1 cellular context compared by ENCODE assay signal in the genomic region with DNA sequence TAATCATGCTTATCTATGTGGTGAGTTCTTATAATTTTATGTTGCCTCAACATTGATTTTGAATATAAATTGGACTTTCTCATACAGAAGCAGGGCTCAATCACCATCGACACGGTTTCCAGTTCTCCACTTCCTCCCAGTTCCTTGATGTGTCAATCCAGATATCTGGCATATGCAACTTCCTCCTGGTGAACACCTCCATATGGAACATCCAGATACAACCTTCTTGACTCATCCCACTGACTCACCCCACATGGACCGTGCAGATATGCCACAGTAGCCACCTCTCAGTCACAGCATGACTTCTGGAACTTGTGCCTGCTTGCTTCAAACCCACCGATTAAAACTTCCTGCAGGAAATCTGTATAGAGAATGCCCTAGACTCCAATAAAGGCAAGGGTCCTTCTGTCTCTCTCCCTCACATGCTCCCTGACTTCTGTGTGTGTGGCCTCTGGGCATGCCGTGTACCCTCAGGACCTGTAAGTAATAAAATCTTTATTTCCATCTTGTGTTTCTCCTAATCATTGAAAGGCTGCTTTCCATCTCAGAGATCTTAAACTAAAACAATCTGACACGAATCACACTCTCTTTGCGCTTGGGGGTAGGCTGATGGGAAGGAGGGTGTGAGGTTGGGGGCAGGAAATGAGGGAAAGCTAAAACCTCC.
TF ChIP-seq lines count a peak whose summit lies in the region.

No MANE protein-coding gene starts in this region.

TF ChIP-seq in K562, 482 proteins besides CTCF, POLR2A, EP300 and RAD21 (continued from another document and continues in another):
- no peak for TF ChIP-seq TRIM25 (IDR thresholded peaks at IDR 0.05; ENCODE audit: borderline replicate concordance)
- TF ChIP-seq ZC3H11A (IDR thresholded peaks at IDR 0.05; ENCODE audit: low read depth, low read length) = no peak
- TF ChIP-seq NCOR1 (IDR thresholded peaks at IDR 0.05) = peak; percentile 95
- TF ChIP-seq, protein P1, sequence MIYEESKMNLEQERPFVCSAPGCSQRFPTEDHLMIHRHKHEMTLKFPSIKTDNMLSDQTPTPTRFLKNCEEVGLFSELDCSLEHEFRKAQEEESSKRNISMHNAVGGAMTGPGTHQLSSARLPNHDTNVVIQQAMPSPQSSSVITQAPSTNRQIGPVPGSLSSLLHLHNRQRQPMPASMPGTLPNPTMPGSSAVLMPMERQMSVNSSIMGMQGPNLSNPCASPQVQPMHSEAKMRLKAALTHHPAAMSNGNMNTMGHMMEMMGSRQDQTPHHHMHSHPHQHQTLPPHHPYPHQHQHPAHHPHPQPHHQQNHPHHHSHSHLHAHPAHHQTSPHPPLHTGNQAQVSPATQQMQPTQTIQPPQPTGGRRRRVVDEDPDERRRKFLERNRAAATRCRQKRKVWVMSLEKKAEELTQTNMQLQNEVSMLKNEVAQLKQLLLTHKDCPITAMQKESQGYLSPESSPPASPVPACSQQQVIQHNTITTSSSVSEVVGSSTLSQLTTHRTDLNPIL (CRISPR knock-in tag; IDR thresholded peaks at IDR 0.05) = no peak
- no peak for TF ChIP-seq NR2C1 (IDR thresholded peaks at IDR 0.05)
- peak; percentile 72 for TF ChIP-seq NR2C1 (tag; IDR thresholded peaks at IDR 0.05)
- no peak for TF ChIP-seq ELF2 (CRISPR knock-in tag; IDR thresholded peaks at IDR 0.05)
- no peak for TF ChIP-seq NCOA6 (IDR thresholded peaks at IDR 0.05)
- peak; percentile 72; the same call in 1 of the 2 replicates for TF ChIP-seq NCOA1 (IDR thresholded peaks at IDR 0.05; ENCODE audit: low read depth)
- TF ChIP-seq TFE3 (CRISPR knock-in tag; IDR thresholded peaks at IDR 0.05) = no peak
- peak; percentile 99 for TF ChIP-seq SMARCE1 (IDR thresholded peaks at IDR 0.05)
- TF ChIP-seq SP2 (IDR thresholded peaks at IDR 0.05; ENCODE audit: extremely low read depth, low read depth, low read length, poor library complexity, severe bottlenecking) = no peak
- TF ChIP-seq ZBTB26 (CRISPR knock-in tag; IDR thresholded peaks at IDR 0.05) = no peak
- TF ChIP-seq TOE1 (IDR thresholded peaks at IDR 0.05; ENCODE audit: borderline replicate concordance) = no peak
- TF ChIP-seq TOE1 (CRISPR knock-in tag; IDR thresholded peaks at IDR 0.05; ENCODE audit: borderline replicate concordance, low read depth) = no peak
- TF ChIP-seq ZKSCAN1 (IDR thresholded peaks at IDR 0.05; ENCODE audit: low read depth, low read length) = peak; percentile 46; the same call in 1 of the 2 replicates
- TF ChIP-seq ZNF174 (CRISPR knock-in tag; IDR thresholded peaks at IDR 0.05) = no peak
- no peak; the same call in 1 of the 2 replicates for TF ChIP-seq EZH2 (IDR thresholded peaks at IDR 0.05; ENCODE audit: borderline replicate concordance, low read depth, low read length)
- no peak for TF ChIP-seq HMGXB4 (CRISPR knock-in tag; IDR thresholded peaks at IDR 0.05)
- no peak for TF ChIP-seq MCM2 (IDR thresholded peaks at IDR 0.05; ENCODE audit: low read depth)
- no peak for TF ChIP-seq SRSF3 (IDR thresholded peaks at IDR 0.05; ENCODE audit: insufficient read depth, low read length)
- no peak for TF ChIP-seq ZNF354B (CRISPR knock-in tag; IDR thresholded peaks at IDR 0.05)
- peak; percentile 54; the same call in 1 of the 2 replicates for TF ChIP-seq HBP1 (CRISPR knock-in tag; IDR thresholded peaks at IDR 0.05)
- peak; percentile 97 for TF ChIP-seq TEAD4 (IDR thresholded peaks at IDR 0.05; ENCODE audit: low read length)
- TF ChIP-seq TEAD4 (CRISPR knock-in tag; IDR thresholded peaks at IDR 0.05; ENCODE audit: borderline replicate concordance) = no peak
- TF ChIP-seq SETDB1 (IDR thresholded peaks at IDR 0.05; ENCODE audit: low read length) = no peak
- TF ChIP-seq ZMIZ1 (IDR thresholded peaks at IDR 0.05; ENCODE audit: low read depth in 2 of 2, low read length in 2 of 2) = peak in 1 of 2 experiments; percentile 95; a peak in 2 of 4 replicates
- no peak for TF ChIP-seq ZNF140 (CRISPR knock-in tag; IDR thresholded peaks at IDR 0.05)
- TF ChIP-seq, protein P2, sequence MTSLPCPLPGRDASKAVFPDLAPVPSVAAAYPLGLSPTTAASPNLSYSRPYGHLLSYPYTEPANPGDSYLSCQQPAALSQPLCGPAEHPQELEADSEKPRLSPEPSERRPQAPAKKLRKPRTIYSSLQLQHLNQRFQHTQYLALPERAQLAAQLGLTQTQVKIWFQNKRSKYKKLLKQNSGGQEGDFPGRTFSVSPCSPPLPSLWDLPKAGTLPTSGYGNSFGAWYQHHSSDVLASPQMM (CRISPR knock-in tag; IDR thresholded peaks at IDR 0.05) = no peak
- TF ChIP-seq NFXL1 (CRISPR knock-in tag; IDR thresholded peaks at IDR 0.05) = no peak
- TF ChIP-seq POLR2AphosphoS2 (IDR thresholded peaks at IDR 0.05; ENCODE audit: low read length) = no peak
- TF ChIP-seq NFIX (CRISPR knock-in tag; IDR thresholded peaks at IDR 0.05; ENCODE audit: low read depth) = no peak
- no peak for TF ChIP-seq NFYB (IDR thresholded peaks at IDR 0.05; ENCODE audit: extremely low read depth, insufficient read length)
- TF ChIP-seq CREB3 (tag; conservative IDR thresholded peaks at IDR 0.05; ENCODE audit: low read depth) = no peak
- 0 out of 2 replicates have a peak, but pooled peaks have one; percentile 30 for TF ChIP-seq RNF2 (IDR thresholded peaks at IDR 0.05)
- no peak for TF ChIP-seq PHTF2 (CRISPR knock-in tag; IDR thresholded peaks at IDR 0.05)
- peak; percentile 44 for TF ChIP-seq VEZF1 (CRISPR knock-in tag; IDR thresholded peaks at IDR 0.05)
- no peak for TF ChIP-seq SUPT5H (IDR thresholded peaks at IDR 0.05)
- TF ChIP-seq BMI1 (IDR thresholded peaks at IDR 0.05; ENCODE audit: low read length) = no peak
- peak; percentile 97 for TF ChIP-seq MTA2 (IDR thresholded peaks at IDR 0.05; ENCODE audit: low read depth)
- TF ChIP-seq, protein P3, sequence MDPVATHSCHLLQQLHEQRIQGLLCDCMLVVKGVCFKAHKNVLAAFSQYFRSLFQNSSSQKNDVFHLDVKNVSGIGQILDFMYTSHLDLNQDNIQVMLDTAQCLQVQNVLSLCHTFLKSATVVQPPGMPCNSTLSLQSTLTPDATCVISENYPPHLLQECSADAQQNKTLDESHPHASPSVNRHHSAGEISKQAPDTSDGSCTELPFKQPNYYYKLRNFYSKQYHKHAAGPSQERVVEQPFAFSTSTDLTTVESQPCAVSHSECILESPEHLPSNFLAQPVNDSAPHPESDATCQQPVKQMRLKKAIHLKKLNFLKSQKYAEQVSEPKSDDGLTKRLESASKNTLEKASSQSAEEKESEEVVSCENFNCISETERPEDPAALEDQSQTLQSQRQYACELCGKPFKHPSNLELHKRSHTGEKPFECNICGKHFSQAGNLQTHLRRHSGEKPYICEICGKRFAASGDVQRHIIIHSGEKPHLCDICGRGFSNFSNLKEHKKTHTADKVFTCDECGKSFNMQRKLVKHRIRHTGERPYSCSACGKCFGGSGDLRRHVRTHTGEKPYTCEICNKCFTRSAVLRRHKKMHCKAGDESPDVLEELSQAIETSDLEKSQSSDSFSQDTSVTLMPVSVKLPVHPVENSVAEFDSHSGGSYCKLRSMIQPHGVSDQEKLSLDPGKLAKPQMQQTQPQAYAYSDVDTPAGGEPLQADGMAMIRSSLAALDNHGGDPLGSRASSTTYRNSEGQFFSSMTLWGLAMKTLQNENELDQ (CRISPR knock-in tag; IDR thresholded peaks at IDR 0.05; ENCODE audit: borderline replicate concordance) = no peak
- no peak for TF ChIP-seq POLR2G (IDR thresholded peaks at IDR 0.05; ENCODE audit: low read depth, low read length)
- no peak for TF ChIP-seq CBFB (CRISPR knock-in tag; IDR thresholded peaks at IDR 0.05)
